ENCODE assay signal across 9 cellular contexts in genomic region chr18:59898609-59899297, GRCh38. TPM values are rescaled to one million over a fixed set of nuclear protein-coding genes. Genes with fewer than 3 reads are reported as not detected.
DNase-seq lines count a peak whose midpoint lies in the region; ATAC-seq, FAIRE-seq and TF ChIP-seq lines count a peak whose summit lies in the region.
"Had no signal": no experiment of that assay in that cellular context is flagged by ENCODE, and none has a peak within 500 bp of the region (broad histone marks: within the 10 kb centered on the region; RNA-seq: fewer than 3 reads in every experiment).

No MANE protein-coding gene starts in this region.

- CTCF ChIA-PET in activated naive CD4-positive, alpha-beta T cell treated with anti-CD3 and anti-CD28 coated beads for 36 hours (lab: Charles Lee), result interaction anchor here (0.8 to 3.0 kb wide), 7 partner anchors 16 to 92 kb away, joined by 3 to 9 read pairs (median 4); no protein-coding TSS in a partner anchor

- H3K27me3 ChIP-seq in RWPE2 (ENCODE audit: insufficient read depth, poor library complexity, severe bottlenecking) (no peaks in the 10 kb centered on the region), small intestine (ENCODE audit: control insufficient read depth in 2 of 2, insufficient read depth in 2 of 2, low read length in 2 of 2) (no peaks in the 10 kb centered on the region)

- 32 to 54% (median 41%) methylated on average over 33 of the region's 33 CpGs for WGBS in small intestine, 3 donors

- peak overlapping the region; percentile 94 for H3K4me3 Mint-ChIP-seq in activated naive CD4-positive, alpha-beta T cell treated with anti-CD3 and anti-CD28 coated beads for 36 hours

- peaks cover 23% of the 10 kb centered on the region for H3K4me1 Mint-ChIP-seq in activated naive CD4-positive, alpha-beta T cell treated with anti-CD3 and anti-CD28 coated beads for 36 hours (ENCODE audit: low read depth)

- peaks cover 34% of the 10 kb centered on the region for H3K36me3 Mint-ChIP-seq in activated naive CD4-positive, alpha-beta T cell treated with anti-CD3 and anti-CD28 coated beads for 36 hours (ENCODE audit: low read depth)

- peaks cover 25% of the 10 kb centered on the region for H3K36me3 ChIP-seq in RWPE2 (ENCODE audit: low read depth)
- H3K36me3 ChIP-seq in small intestine (ENCODE audit: control insufficient read depth in 2 of 2, insufficient read depth in 2 of 2, low read length in 2 of 2), result no peaks in the 10 kb centered on the region

- H3K4me1 ChIP-seq in RWPE2 (ENCODE audit: insufficient read depth, poor library complexity, severe bottlenecking) (peaks cover 32% of the 10 kb centered on the region), small intestine (ENCODE audit: control insufficient read depth in 2 of 2, insufficient read depth in 1 of 2, low read depth in 1 of 2, low read length in 1 of 2) (no peaks in the 10 kb centered on the region)

- ATAC-seq in RWPE2 (ENCODE audit: low read depth), result peak; percentile 9; the same call in 1 of the 3 replicates
- no peak for ATAC-seq in HG03432 (IDR thresholded peaks at IDR 0.05; ENCODE audit: unreplicated experiment)

- no peak for FAIRE-seq in small intestine (lab: Jason Lieb, UNC)
- FAIRE-seq: endometrium had no signal

- TF ChIP-seq CTCF in RWPE2 (IDR thresholded peaks at IDR 0.05; ENCODE audit: poor library complexity, severe bottlenecking) (no peak), fibroblast of villous mesenchyme (IDR thresholded peaks at IDR 0.05; ENCODE audit: insufficient read depth, low read depth, low read length) (no peak)

- H3K4me3 ChIP-seq in RWPE2 (ENCODE audit: severe bottlenecking) (peak overlapping the region; percentile 64), fibroblast of villous mesenchyme (ENCODE audit: low read depth, low read length) (peak overlapping the region; percentile 80), small intestine (ENCODE audit: low read depth in 1 of 2, low read length in 2 of 2) (peak overlapping the region in 1 of 2 donors; percentile 82)

- DNase-seq in activated naive CD4-positive, alpha-beta T cell treated with anti-CD3 and anti-CD28 coated beads for 36 hours, result peak; percentile 21
- no peak for DNase-seq in activated naive CD4-positive, alpha-beta T cell (lab: John Stamatoyannopoulos, UW)
- DNase-seq in RWPE2 (ENCODE audit: low spot score), result no peak
- no peak for DNase-seq in fibroblast of villous mesenchyme (ENCODE audit: low read depth)
- peak; percentile 67 for DNase-seq in small intestine
- DNase-seq in NK-92 (lab: John Stamatoyannopoulos, UW; ENCODE audit: unreplicated experiment), result no peak
- DNase-seq in NCI-H345 treated with DMSO at 0.1 percent for 48 hours (lab: John Stamatoyannopoulos, UW; ENCODE audit: unreplicated experiment), result no peak

- H3K27ac Mint-ChIP-seq in activated naive CD4-positive, alpha-beta T cell treated with anti-CD3 and anti-CD28 coated beads for 36 hours, result peak overlapping the region; percentile 99

- H3K9me3 Mint-ChIP-seq in activated naive CD4-positive, alpha-beta T cell treated with anti-CD3 and anti-CD28 coated beads for 36 hours, result no peaks in the 10 kb centered on the region

- H3K9me3 ChIP-seq in RWPE2 (ENCODE audit: severe bottlenecking), result no peaks in the 10 kb centered on the region
- H3K9me3 ChIP-seq in small intestine (ENCODE audit: control insufficient read depth, low read depth), result no peaks in the 10 kb centered on the region

- intact Hi-C loops in activated naive CD4-positive, alpha-beta T cell treated with anti-CD3 and anti-CD28 coated beads for 36 hours (cut with micrococcal nuclease), result loop anchor here (1.0 kb wide), 5 partner anchors 13 to 759 kb away; partner anchors contain the start of genes LMAN1 and SEC11C

- H3K27ac ChIP-seq in RWPE2 (ENCODE audit: poor library complexity, severe bottlenecking), result peak overlapping the region; percentile 80
- peak overlapping the region; percentile 92 for H3K27ac ChIP-seq in small intestine (ENCODE audit: low read depth in 1 of 2, low read length in 1 of 2)

- H3K27me3 Mint-ChIP-seq in activated naive CD4-positive, alpha-beta T cell treated with anti-CD3 and anti-CD28 coated beads for 36 hours (ENCODE audit: low read depth), result no peaks in the 10 kb centered on the region

RNA-seq across cellular contexts. Expression of gene PMAIP1, which starts 1.0 kb away (rescaled TPM):
- total RNA-seq in activated naive CD4-positive, alpha-beta T cell treated with anti-CD3 and anti-CD28 coated beads for 36 hours, result 100 to 1,000 TPM; 132 to 141 TPM
- total RNA-seq in fibroblast of villous mesenchyme, result 25.4 and 25.5 TPM in 2 replicates
- 1 to 10 TPM; 1.4 to 7.5 (median 1.8) TPM for polyA plus RNA-seq in small intestine

Comparison
In these comparisons a context has a peak if more than half of its experiments do, and no peak if none do; other contexts are left out.
1. DNase-seq: peak in activated naive CD4-positive, alpha-beta T cell treated with anti-CD3 and anti-CD28 coated beads for 36 hours (single experiment) and small intestine (single experiment); none in activated naive CD4-positive, alpha-beta T cell (0 of 4), RWPE2 (single experiment), fibroblast of villous mesenchyme (single experiment), NK-92 (single experiment) and NCI-H345 treated with DMSO at 0.1 percent for 48 hours (single experiment).